1 cellular context compared by ENCODE assay signal in genomic region chr1:240254778-240255291, GRCh38.
TF ChIP-seq lines count a peak whose summit lies in the region.

No MANE protein-coding gene starts in this region.

TF ChIP-seq in IMR-90, 13 proteins besides CTCF, POLR2A, EP300 and RAD21 (continued from another document):
- no peak for TF ChIP-seq FOS (IDR thresholded peaks at IDR 0.05; ENCODE audit: low read depth, low read length)
- no peak for TF ChIP-seq MXI1 (IDR thresholded peaks at IDR 0.05; ENCODE audit: borderline replicate concordance, low read depth, low read length)
- TF ChIP-seq RCOR1 (IDR thresholded peaks at IDR 0.05; ENCODE audit: insufficient replicate concordance, low read length), result no peak
- no peak for TF ChIP-seq ELK1 (IDR thresholded peaks at IDR 0.05; ENCODE audit: borderline replicate concordance, low read depth, low read length)
